Comparison of ENCODE assay signal across 1 cellular context in genomic region chr6:143432588-143432987, GRCh38.
TF ChIP-seq lines count a peak whose summit lies in the region.

No MANE protein-coding gene starts in this region.

TF ChIP-seq in HepG2, 621 proteins besides CTCF, POLR2A, EP300 and RAD21 (continued from another document and continues in another):
- peak in 1 of 2 experiments; percentile 70; a peak in 1 of 4 replicates for TF ChIP-seq NR2F1 (CRISPR knock-in tag; IDR thresholded peaks at IDR 0.05)
- peak; percentile 59; the same call in 1 of the 2 replicates for TF ChIP-seq NKX3-1 (CRISPR knock-in tag; IDR thresholded peaks at IDR 0.05)
- peak; percentile 76 for TF ChIP-seq NCOR1 (IDR thresholded peaks at IDR 0.05; ENCODE audit: borderline replicate concordance, low read length)
- TF ChIP-seq SMC3 (IDR thresholded peaks at IDR 0.05; ENCODE audit: low read length): 0 out of 2 replicates have a peak, but pooled peaks have one; percentile 7
- peak; percentile 89 for TF ChIP-seq ARID5B (CRISPR knock-in tag; IDR thresholded peaks at IDR 0.05)
- peak; percentile 66 for TF ChIP-seq KMT2B (CRISPR knock-in tag; IDR thresholded peaks at IDR 0.05)
- peak; percentile 93 for TF ChIP-seq SIX1 (CRISPR knock-in tag; IDR thresholded peaks at IDR 0.05; ENCODE audit: borderline replicate concordance)
- TF ChIP-seq ZNF331 (CRISPR knock-in tag; IDR thresholded peaks at IDR 0.05): peak; percentile 56; the same call in 1 of the 2 replicates
- peak; percentile 72 for TF ChIP-seq TARDBP (CRISPR knock-in tag; IDR thresholded peaks at IDR 0.05)
- peak in 1 of 2 experiments; percentile 65; a peak in 1 of 4 replicates for TF ChIP-seq KLF16 (CRISPR knock-in tag; IDR thresholded peaks at IDR 0.05)
- peak; percentile 57; the same call in 1 of the 2 replicates for TF ChIP-seq ZNF503 (CRISPR knock-in tag; IDR thresholded peaks at IDR 0.05)
- no peak for TF ChIP-seq MYNN (CRISPR knock-in tag; IDR thresholded peaks at IDR 0.05; ENCODE audit: low read depth)
- peak; percentile 79 for TF ChIP-seq NCOA2 (CRISPR knock-in tag; IDR thresholded peaks at IDR 0.05)
- no peak for TF ChIP-seq BRD4 (CRISPR knock-in tag; IDR thresholded peaks at IDR 0.05)
- TF ChIP-seq HMGXB3 (CRISPR knock-in tag; IDR thresholded peaks at IDR 0.05; ENCODE audit: borderline replicate concordance): 0 out of 2 replicates have a peak, but pooled peaks have one; percentile 43
- peak; percentile 66 for TF ChIP-seq ZGPAT (CRISPR knock-in tag; IDR thresholded peaks at IDR 0.05)
- TF ChIP-seq HOXA5 (CRISPR knock-in tag; IDR thresholded peaks at IDR 0.05): peak; percentile 48; the same call in 1 of the 2 replicates
- peak; percentile 57 for TF ChIP-seq NR2F2 (IDR thresholded peaks at IDR 0.05; ENCODE audit: borderline replicate concordance, low read depth)
- TF ChIP-seq HMG20A (CRISPR knock-in tag; IDR thresholded peaks at IDR 0.05; ENCODE audit: borderline replicate concordance): peak; percentile 76; the same call in 1 of the 2 replicates
- TF ChIP-seq THAP11 (CRISPR knock-in tag; IDR thresholded peaks at IDR 0.05): peak; percentile 55
- no peak for TF ChIP-seq HNRNPH1 (optimal IDR thresholded peaks at IDR 0.05; ENCODE audit: low read depth, low read length)
- TF ChIP-seq HNF4A (CRISPR knock-in tag; IDR thresholded peaks at IDR 0.05): peak; percentile 90
- peak; percentile 83 for TF ChIP-seq FOXA3 (CRISPR knock-in tag; IDR thresholded peaks at IDR 0.05)
- TF ChIP-seq PPARG (CRISPR knock-in tag; conservative IDR thresholded peaks at IDR 0.05): peak; percentile 45; the same call in 1 of the 2 replicates
- 0 out of 2 replicates have a peak, but pooled peaks have one; percentile 33 for TF ChIP-seq IRF2 (CRISPR knock-in tag; IDR thresholded peaks at IDR 0.05)
- TF ChIP-seq POGZ (CRISPR knock-in tag; IDR thresholded peaks at IDR 0.05): 0 out of 2 replicates have a peak, but pooled peaks have one; percentile 39
- TF ChIP-seq ZNF646 (CRISPR knock-in tag; IDR thresholded peaks at IDR 0.05): no peak
- no peak for TF ChIP-seq NFE2 (CRISPR knock-in tag; IDR thresholded peaks at IDR 0.05)
- no peak for TF ChIP-seq ZNF414 (CRISPR knock-in tag; IDR thresholded peaks at IDR 0.05)
- TF ChIP-seq AHDC1 (CRISPR knock-in tag; IDR thresholded peaks at IDR 0.05; ENCODE audit: borderline replicate concordance): peak; percentile 88; the same call in 1 of the 2 replicates
